In genomic region chr2:144415381-144415780, GRCh38 we compare ENCODE assay signal across 21 cellular contexts.
DNase-seq lines count a peak whose midpoint lies in the region; ATAC-seq lines count a peak whose summit lies in the region.
"Had no signal": no experiment of that assay in that cellular context is flagged by ENCODE, and none has a peak within 500 bp of the region (broad histone marks: within the 10 kb centered on the region; RNA-seq: fewer than 3 reads in every experiment).

No MANE protein-coding gene starts in this region.

- H3K27me3 ChIP-seq in ACC112 (ENCODE audit: insufficient read depth, low read length) (no peaks in the 10 kb centered on the region), GM23248 (replicated peaks; ENCODE audit: insufficient read depth) (no peaks in the 10 kb centered on the region)
- H3K27me3 ChIP-seq: colonic mucosa, vagina had no signal

- H3K27ac ChIP-seq in ACC112 (ENCODE audit: low read depth, low read length) (peak overlapping the region; percentile 85), GM23248 (peak overlapping the region; percentile 75)
- H3K27ac ChIP-seq: colonic mucosa, prostate gland, vagina had no signal

- no peaks in the 10 kb centered on the region for H3K9me3 Mint-ChIP-seq in central memory CD8-positive, alpha-beta T cell
- H3K9me3 Mint-ChIP-seq in natural killer cell treated with Interleukin-12 subunit alpha and Interleukin-12 subunit beta and Interleukin-15 and Interleukin-18, amount 100 ng/mL, for 72 hours: peaks cover 5% of the 10 kb centered on the region
- H3K9me3 Mint-ChIP-seq: CD8-positive, alpha-beta T cell had no signal

- no peaks in the 10 kb centered on the region for H4K20me1 ChIP-seq in GM23248 (ENCODE audit: insufficient read depth)

- H3K79me2 ChIP-seq in ACC112 (ENCODE audit: control insufficient read depth, insufficient read depth, low read length, unreplicated experiment): peaks cover 3% of the 10 kb centered on the region
- peaks cover 14% of the 10 kb centered on the region; the same call in 1 of the 2 replicates for H3K79me2 ChIP-seq in GM23248 (ENCODE audit: insufficient read depth)

- no peak for ATAC-seq in central memory CD8-positive, alpha-beta T cell (replicated peaks; ENCODE audit: extremely low read depth, poor library complexity, severe bottlenecking)
- ATAC-seq in natural killer cell treated with Interleukin-12 subunit alpha and Interleukin-12 subunit beta and Interleukin-15 and Interleukin-18, amount 100 ng/mL, for 72 hours: no peak
- no peak for ATAC-seq in HG03039 (IDR thresholded peaks at IDR 0.05; ENCODE audit: unreplicated experiment)
- no peak for ATAC-seq in GM18519 (IDR thresholded peaks at IDR 0.05; ENCODE audit: low FRiP score, unreplicated experiment)
- no peak for ATAC-seq in left lobe of liver
- ATAC-seq in HG03469 (IDR thresholded peaks at IDR 0.05; ENCODE audit: unreplicated experiment): no peak
- ATAC-seq: CD8-positive, alpha-beta T cell had no signal

- H3K4me1 ChIP-seq in ACC112 (ENCODE audit: control insufficient read depth, insufficient read depth, low read length, unreplicated experiment) (peaks cover 35% of the 10 kb centered on the region), GM23248 (ENCODE audit: insufficient read depth) (peaks cover 28% of the 10 kb centered on the region)
- H3K4me1 ChIP-seq: colonic mucosa, prostate gland had no signal

- H3F3A ChIP-seq in GM23248 (ENCODE audit: insufficient read depth): peaks cover 38% of the 10 kb centered on the region

- peak overlapping the region; percentile 33 for H3K27ac Mint-ChIP-seq in central memory CD8-positive, alpha-beta T cell (ENCODE audit: low read depth)
- H3K27ac Mint-ChIP-seq in natural killer cell treated with Interleukin-12 subunit alpha and Interleukin-12 subunit beta and Interleukin-15 and Interleukin-18, amount 100 ng/mL, for 72 hours: peak overlapping the region; percentile 85 to 99
- H3K27ac Mint-ChIP-seq: activated CD4-positive, alpha-beta T cell treated with anti-CD3 and anti-CD28 coated beads, Interleukin-2, amount 10 ng/mL, durations not matched to agents 7 days and 5 days; activated naive CD4-positive, alpha-beta T cell treated with anti-CD3 and anti-CD28 coated beads, Interleukin-2, amount 10 ng/mL, durations not matched to agents 7 days and 5 days; CD8-positive, alpha-beta T cell had no signal

- no peak overlapping the region for H3K9ac ChIP-seq in GM23248

- no peak overlapping the region for H3K4me3 ChIP-seq in ACC112 (ENCODE audit: low read depth, low read length)
- no peak overlapping the region for H3K4me3 ChIP-seq in GM23248
- H3K4me3 ChIP-seq: colonic mucosa, prostate gland, skin epidermis, vagina had no signal

- in situ Hi-C loops in GM23248 (cut with MboI): no loop called here

- H3K36me3 Mint-ChIP-seq in central memory CD8-positive, alpha-beta T cell (ENCODE audit: insufficient read depth): peaks cover 21% of the 10 kb centered on the region
- H3K36me3 Mint-ChIP-seq in natural killer cell treated with Interleukin-12 subunit alpha and Interleukin-12 subunit beta and Interleukin-15 and Interleukin-18, amount 100 ng/mL, for 72 hours: peaks cover 37% of the 10 kb centered on the region
- H3K36me3 Mint-ChIP-seq: activated naive CD4-positive, alpha-beta T cell treated with anti-CD3 and anti-CD28 coated beads, Interleukin-2, amount 10 ng/mL, durations not matched to agents 7 days and 5 days had no signal

- peaks cover 24% of the 10 kb centered on the region for H3K36me3 ChIP-seq in ACC112 (ENCODE audit: insufficient read depth, low read length)
- no peaks in the 10 kb centered on the region for H3K36me3 ChIP-seq in GM23248 (ENCODE audit: low read depth)
- H3K36me3 ChIP-seq: colonic mucosa, prostate gland, vagina had no signal

- DNase-seq in GM23248 (no peak), left lobe of liver (ENCODE audit: low spot score) (no peak)
- DNase-seq in central memory CD8-positive, alpha-beta T cell (ENCODE audit: low spot score in 2 of 2): no peak
- no peak for DNase-seq in natural killer cell treated with Interleukin-12 subunit alpha and Interleukin-12 subunit beta and Interleukin-15 and Interleukin-18, amount 100 ng/mL, for 72 hours (ENCODE audit: low spot score)
- DNase-seq: activated CD4-positive, alpha-beta T cell treated with anti-CD3 and anti-CD28 coated beads, Interleukin-2, amount 10 ng/mL, durations not matched to agents 7 days and 5 days; activated naive CD4-positive, alpha-beta T cell treated with anti-CD3 and anti-CD28 coated beads, Interleukin-2, amount 10 ng/mL, durations not matched to agents 7 days and 5 days; CD8-positive, alpha-beta T cell; colonic mucosa; DMS79 treated with DMSO at 0.1 percent for 48 hours; hippocampal formation; kidney; NCI-H1048; NCI-H2029 treated with DMSO at 0.1 percent for 48 hours; stimulated activated CD4-positive, alpha-beta T cell treated with anti-CD3 and anti-CD28 coated beads, Interleukin-4, amount 100 ng/mL, for 24 hours had no signal

- H3K9me2 ChIP-seq in GM23248 (ENCODE audit: insufficient read depth): no peaks in the 10 kb centered on the region

- H3K27me3 Mint-ChIP-seq in central memory CD8-positive, alpha-beta T cell: no peaks in the 10 kb centered on the region
- no peaks in the 10 kb centered on the region for H3K27me3 Mint-ChIP-seq in natural killer cell treated with Interleukin-12 subunit alpha and Interleukin-12 subunit beta and Interleukin-15 and Interleukin-18, amount 100 ng/mL, for 72 hours
- H3K27me3 Mint-ChIP-seq: activated CD4-positive, alpha-beta T cell treated with anti-CD3 and anti-CD28 coated beads, Interleukin-2, amount 10 ng/mL, durations not matched to agents 7 days and 5 days had no signal

- H3K9me3 ChIP-seq in GM23248 (ENCODE audit: low read depth): no peaks in the 10 kb centered on the region
- H3K9me3 ChIP-seq: colonic mucosa, prostate gland, vagina had no signal

- peak overlapping the region; percentile 15 for H3K4me2 ChIP-seq in GM23248 (ENCODE audit: unreplicated experiment)

- 91% methylated on average over 4 of the region's 4 CpGs for WGBS in GM23248 (ENCODE audit: low coverage in 1 of 2, low lambda C conversion rate in 2 of 2, missing lambda C conversion rate in 2 of 2), 2 experiments

- no peak overlapping the region for H3K4me3 Mint-ChIP-seq in central memory CD8-positive, alpha-beta T cell
- H3K4me3 Mint-ChIP-seq in natural killer cell treated with Interleukin-12 subunit alpha and Interleukin-12 subunit beta and Interleukin-15 and Interleukin-18, amount 100 ng/mL, for 72 hours: peak overlapping the region; percentile 62
- H3K4me3 Mint-ChIP-seq: activated CD4-positive, alpha-beta T cell treated with anti-CD3 and anti-CD28 coated beads, Interleukin-2, amount 10 ng/mL, durations not matched to agents 7 days and 5 days; activated naive CD4-positive, alpha-beta T cell treated with anti-CD3 and anti-CD28 coated beads, Interleukin-2, amount 10 ng/mL, durations not matched to agents 7 days and 5 days; CD8-positive, alpha-beta T cell had no signal

- peaks cover 45% of the 10 kb centered on the region for H3K4me1 Mint-ChIP-seq in central memory CD8-positive, alpha-beta T cell
- peaks cover 55 to 69% of the 10 kb centered on the region in 2 donors for H3K4me1 Mint-ChIP-seq in natural killer cell treated with Interleukin-12 subunit alpha and Interleukin-12 subunit beta and Interleukin-15 and Interleukin-18, amount 100 ng/mL, for 72 hours (ENCODE audit: low read depth in 2 of 2)
- H3K4me1 Mint-ChIP-seq: activated naive CD4-positive, alpha-beta T cell treated with anti-CD3 and anti-CD28 coated beads, Interleukin-2, amount 10 ng/mL, durations not matched to agents 7 days and 5 days had no signal

- H2AFZ ChIP-seq in ACC112 (ENCODE audit: low read length, unreplicated experiment) (no peak overlapping the region), GM23248 (no peak overlapping the region)
